11 cellular contexts compared by ENCODE assay signal in the genomic region with DNA sequence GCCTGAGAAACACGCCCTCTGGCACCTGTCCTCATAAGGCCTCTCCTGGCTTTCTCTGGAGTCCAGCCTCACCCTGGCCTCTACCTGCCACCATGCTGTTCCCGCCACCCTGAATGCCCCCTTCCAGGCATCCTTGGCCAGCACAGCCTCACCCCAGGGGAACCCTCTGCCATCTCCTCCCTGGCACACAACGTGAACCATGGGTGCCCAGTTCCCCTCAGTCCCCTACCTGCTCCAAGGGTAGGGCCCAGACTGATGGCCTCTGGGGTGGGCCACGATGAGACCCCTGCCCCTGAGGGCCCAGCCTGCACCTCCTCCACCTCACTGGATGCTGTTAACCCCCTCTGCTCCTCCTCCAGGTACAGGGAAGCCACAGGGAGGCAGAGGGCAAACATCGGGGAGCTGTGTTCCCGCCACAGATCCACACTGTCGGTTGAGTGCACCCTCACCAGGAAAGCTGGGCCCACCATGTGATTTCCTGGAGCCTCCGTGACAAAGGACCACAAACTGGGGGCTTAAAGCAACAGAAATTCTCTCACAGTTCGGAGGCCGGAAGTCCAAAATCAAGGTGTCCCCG.
DNase-seq lines count a peak whose midpoint lies in the region; ATAC-seq and TF ChIP-seq lines count a peak whose summit lies in the region.
"Had no signal": no experiment of that assay in that cellular context is flagged by ENCODE, and none has a peak within 500 bp of the region (broad histone marks: within the 10 kb centered on the region; RNA-seq: fewer than 3 reads in every experiment).

No MANE protein-coding gene starts in this region.

- peak in 1 of 2 donors; percentile 2 for ATAC-seq in activated T-cell treated with anti-CD3 and anti-CD28 coated beads, Interleukin-2, amount 50 U/mL, for 72 hours (replicated peaks in 1 of 2)
- no peak for ATAC-seq in activated T-helper 17 cell treated with anti-CD3 and anti-CD28 coated beads, Interleukin-2, amount 50 U/mL, for 72 hours (replicated peaks)
- ATAC-seq in left lung = no peak
- ATAC-seq in thoracic aorta (ENCODE audit: insufficient number of reproducible peaks, low FRiP score, low read depth) = no peak
- no peak for ATAC-seq in GM19452 (IDR thresholded peaks at IDR 0.05; ENCODE audit: unreplicated experiment)

- intact Hi-C loops in left lung (cut with DNase I) = no loop called here

- H3K4me3 Mint-ChIP-seq in activated T-cell treated with anti-CD3 and anti-CD28 coated beads, Interleukin-2, amount 50 U/mL, for 72 hours = peak overlapping the region; percentile 97
- H3K4me3 Mint-ChIP-seq in activated T-helper 17 cell treated with anti-CD3 and anti-CD28 coated beads, Interleukin-2, amount 50 U/mL, for 72 hours = peak overlapping the region; percentile 97

- H3K27me3 ChIP-seq in left lung (peaks cover 0 to 16% of the 10 kb centered on the region in 2 donors), thoracic aorta (replicated peaks; ENCODE audit: insufficient read depth) (no peaks in the 10 kb centered on the region)

- DNase-seq in activated T-cell treated with anti-CD3 and anti-CD28 coated beads, Interleukin-2, amount 50 U/mL, for 72 hours = no peak
- DNase-seq in activated T-cell treated with anti-CD3 and anti-CD28 coated beads, Interleukin-2, amount 50 U/mL, for 1 hour = no peak
- DNase-seq in left lung = no peak
- no peak for DNase-seq in thoracic aorta (ENCODE audit: low spot score)
- DNase-seq in glomerular visceral epithelial cell (ENCODE audit: extremely low spot score) = no peak
- DNase-seq in cerebellar cortex (ENCODE audit: low spot score) = no peak
- DNase-seq: hippocampal formation, NCI-H524 treated with DMSO at 0.1 percent for 48 hours, SW 1271 had no signal

- H3K4me1 ChIP-seq in left lung = peaks cover 0 to 44% of the 10 kb centered on the region in 2 donors
- H3K4me1 ChIP-seq in thoracic aorta (ENCODE audit: control insufficient read depth in 1 of 2, low read depth in 2 of 2) = no peaks in the 10 kb centered on the region

- H3K9me3 ChIP-seq in left lung (no peaks in the 10 kb centered on the region), thoracic aorta (no peaks in the 10 kb centered on the region)

- no peaks in the 10 kb centered on the region for H3K36me3 ChIP-seq in left lung
- no peaks in the 10 kb centered on the region for H3K36me3 ChIP-seq in thoracic aorta

- TF ChIP-seq CTCF in left lung (IDR thresholded peaks at IDR 0.05) (no peak), thoracic aorta (IDR thresholded peaks at IDR 0.05) (no peak)

- H3K27me3 Mint-ChIP-seq in activated T-cell treated with anti-CD3 and anti-CD28 coated beads, Interleukin-2, amount 50 U/mL, for 72 hours (ENCODE audit: low read depth) = no peaks in the 10 kb centered on the region
- H3K27me3 Mint-ChIP-seq in activated T-helper 17 cell treated with anti-CD3 and anti-CD28 coated beads, Interleukin-2, amount 50 U/mL, for 72 hours = no peaks in the 10 kb centered on the region

- no peaks in the 10 kb centered on the region for H3K9me3 Mint-ChIP-seq in activated T-cell treated with anti-CD3 and anti-CD28 coated beads, Interleukin-2, amount 50 U/mL, for 72 hours
- H3K9me3 Mint-ChIP-seq in activated T-helper 17 cell treated with anti-CD3 and anti-CD28 coated beads, Interleukin-2, amount 50 U/mL, for 72 hours = no peaks in the 10 kb centered on the region

- H3K36me3 Mint-ChIP-seq in activated T-cell treated with anti-CD3 and anti-CD28 coated beads, Interleukin-2, amount 50 U/mL, for 72 hours (ENCODE audit: insufficient read depth in 2 of 2) = peaks cover 3 to 13% of the 10 kb centered on the region in 2 donors
- H3K36me3 Mint-ChIP-seq in activated T-helper 17 cell treated with anti-CD3 and anti-CD28 coated beads, Interleukin-2, amount 50 U/mL, for 72 hours (ENCODE audit: low read depth) = peaks cover 39% of the 10 kb centered on the region

- H3K4me3 ChIP-seq in left lung (peak overlapping the region in 1 of 2 donors; percentile 59), thoracic aorta (peak overlapping the region; percentile 69)

- H3K27ac Mint-ChIP-seq in activated T-cell treated with anti-CD3 and anti-CD28 coated beads, Interleukin-2, amount 50 U/mL, for 72 hours = no peak overlapping the region
- H3K27ac Mint-ChIP-seq in activated T-helper 17 cell treated with anti-CD3 and anti-CD28 coated beads, Interleukin-2, amount 50 U/mL, for 72 hours = peak overlapping the region; percentile 94

- H3K4me1 Mint-ChIP-seq in activated T-cell treated with anti-CD3 and anti-CD28 coated beads, Interleukin-2, amount 50 U/mL, for 72 hours (ENCODE audit: low read depth) = peaks cover 34% of the 10 kb centered on the region
- peaks cover 9% of the 10 kb centered on the region for H3K4me1 Mint-ChIP-seq in activated T-helper 17 cell treated with anti-CD3 and anti-CD28 coated beads, Interleukin-2, amount 50 U/mL, for 72 hours

- H3K27ac ChIP-seq in left lung = peak overlapping the region; percentile 69 to 86
- no peak overlapping the region for H3K27ac ChIP-seq in thoracic aorta

Comparison
In these comparisons a context has a peak if more than half of its experiments do, and no peak if none do; other contexts are left out.
1. H3K27ac ChIP-seq: peak in left lung (2 of 2); none in thoracic aorta (0 of 2).